In the genomic region with DNA sequence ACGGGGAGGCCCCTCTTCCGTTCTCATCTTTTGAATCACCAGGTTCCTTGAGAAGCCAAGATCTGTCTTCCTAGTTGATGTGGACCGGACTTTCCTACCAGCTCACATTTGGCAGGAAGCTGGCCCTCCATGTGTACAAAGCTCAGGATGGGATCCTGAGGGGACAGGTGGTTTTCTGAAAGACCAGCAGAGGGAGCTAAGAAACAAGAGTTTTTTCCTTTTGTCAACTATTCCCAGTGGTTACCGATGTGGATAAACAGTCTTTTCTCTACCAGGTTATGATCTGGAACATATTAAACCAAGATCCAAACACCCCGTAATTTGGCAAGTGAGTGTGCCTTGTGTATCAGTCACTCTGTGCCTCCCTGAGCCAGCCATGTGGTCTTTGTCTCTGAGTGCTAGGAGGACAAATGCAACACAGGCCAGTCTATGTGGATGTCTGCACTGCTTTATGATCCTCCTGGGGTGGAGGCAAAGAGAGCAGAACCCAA, we compare ENCODE assay signal across 8 cellular contexts. TPM values are rescaled to one million over a fixed set of nuclear protein-coding genes. Genes with fewer than 3 reads are reported as not detected.
A peak's percentile ranks its signal among the peaks of the same experiment; 100 is the strongest.
DNase-seq lines count a peak whose midpoint lies in the region; ATAC-seq and TF ChIP-seq lines count a peak whose summit lies in the region.

No MANE protein-coding gene starts in this region.

- in situ Hi-C loops in IMR-90 (cut with MboI; ENCODE audit: low sequenced_read_pairs) = loop anchor here (5.0 kb wide), 1 partner anchor 208 kb away; no protein-coding TSS in a partner anchor

- peak; percentile 82 for TF ChIP-seq RAD21 in IMR-90 (IDR thresholded peaks at IDR 0.05; ENCODE audit: low read length)
- peak; percentile 77 to 84 for TF ChIP-seq RAD21 in liver (IDR thresholded peaks at IDR 0.05)

- H3K9me2 ChIP-seq in OCI-LY7 (ENCODE audit: insufficient read depth, low read length) = no peaks in the 10 kb centered on the region

- H4K20me1 ChIP-seq in IMR-90 (ENCODE audit: insufficient read depth, low read length) (no peaks in the 10 kb centered on the region), OCI-LY7 (ENCODE audit: insufficient read depth, low read length) (no peaks in the 10 kb centered on the region)

- H3K18ac ChIP-seq in IMR-90 (ENCODE audit: low read depth, low read length) = no peak overlapping the region

- H2AK9ac ChIP-seq in IMR-90 (replicated peaks; ENCODE audit: low read depth, low read length, poor library complexity) = no peak overlapping the region

- 0 out of 2 replicates have a peak overlapping the region, but pooled peaks have one; percentile 4 for H3K23ac ChIP-seq in IMR-90 (ENCODE audit: low read depth, low read length)

- H3K56ac ChIP-seq in IMR-90 (ENCODE audit: extremely low read depth, insufficient read depth, low read length) = no peak overlapping the region

- H4K5ac ChIP-seq in IMR-90 (ENCODE audit: low read depth, low read length) = no peak overlapping the region

- H2AFZ ChIP-seq in IMR-90 (replicated peaks; ENCODE audit: low read length, poor library complexity) (peak overlapping the region; percentile 86), OCI-LY7 (ENCODE audit: low read length) (peak overlapping the region; percentile 85)

- dilution Hi-C loops in IMR-90 (cut with HindIII; ENCODE audit: low sequenced_read_pairs, unreplicated experiment) = no loop called here

- peak overlapping the region; percentile 93; the same call in 1 of the 3 replicates for H2BK15ac ChIP-seq in IMR-90 (ENCODE audit: low read depth, low read length)

- intact Hi-C loops in IMR-90 (cut with micrococcal nuclease) (loop anchor here (1.0 to 2.0 kb wide), 5 partner anchors 42 to 247 kb away; no protein-coding TSS in a partner anchor), OCI-LY7 (cut with micrococcal nuclease; ENCODE audit: unreplicated experiment) (loop anchor here (1.0 to 2.0 kb wide), 3 partner anchors 127 to 216 kb away; no protein-coding TSS in a partner anchor), vagina (cut with DNase I) (loop anchor here (10.0 kb wide), 1 partner anchor 215 kb away; no protein-coding TSS in a partner anchor)

- peak overlapping the region; percentile 55; the same call in 1 of the 2 replicates for H2AK5ac ChIP-seq in IMR-90 (ENCODE audit: low read depth, low read length)

- CTCF ChIA-PET in activated naive CD4-positive, alpha-beta T cell treated with anti-CD3 and anti-CD28 coated beads, Interleukin-2, amount 10 ng/mL, durations not matched to agents 7 days and 5 days (lab: Charles Lee) = interaction anchor here (0.7 to 4.5 kb wide), 52 partner anchors 8 to 256 kb away, joined by 3 to 59 read pairs (median 5); a partner anchor contains a TSS
- CTCF ChIA-PET in IMR-90 (lab: Yijun Ruan, JAX) = interaction anchor here (0.5 to 3.2 kb wide), 12 partner anchors 8 to 246 kb away, joined by 3 to 24 read pairs (median 3); no protein-coding TSS in a partner anchor
- CTCF ChIA-PET in OCI-LY7 (lab: Charles Lee; ENCODE audit: unreplicated experiment) = interaction anchor here (0.6 to 1.7 kb wide), 12 partner anchors 9 to 246 kb away, joined by 3 to 8 read pairs (median 4); no protein-coding TSS in a partner anchor

- H3K9me1 ChIP-seq in IMR-90 (ENCODE audit: insufficient read depth, low read length) = 0 out of 2 replicates have a peak, but pooled peaks cover 4% of the 10 kb centered on the region

- H4K8ac ChIP-seq in IMR-90 (ENCODE audit: low read depth in 2 of 2, low read length in 2 of 2) = peak overlapping the region in 1 of 2 experiments; percentile 61; a peak in 1 of 4 replicates

- peak overlapping the region; percentile 47 for H3K4ac ChIP-seq in IMR-90 (ENCODE audit: low read depth, low read length)

- H3K4me3 ChIP-seq in IMR-90 (ENCODE audit: insufficient read depth, low read depth, low read length) (no peak overlapping the region), OCI-LY7 (ENCODE audit: low read depth, low read length, poor library complexity, severe bottlenecking) (no peak overlapping the region), cardiac fibroblast (replicated peaks in 1 of 2; ENCODE audit: low read depth in 2 of 2, low read length in 2 of 2) (no peak overlapping the region), liver (ENCODE audit: low read depth in 1 of 3, low read length in 3 of 3) (no peak overlapping the region), vagina (no peak overlapping the region)

- 0 out of 2 replicates have a peak overlapping the region, but pooled peaks have one; percentile 8 for H3K14ac ChIP-seq in IMR-90 (replicated peaks; ENCODE audit: low read depth, low read length)

- H3K36me3 Mint-ChIP-seq in activated naive CD4-positive, alpha-beta T cell treated with anti-CD3 and anti-CD28 coated beads, Interleukin-2, amount 50 U/mL, for 24 hours = no peaks in the 10 kb centered on the region
- H3K36me3 Mint-ChIP-seq in activated naive CD4-positive, alpha-beta T cell treated with anti-CD3 and anti-CD28 coated beads, Interleukin-2, amount 10 ng/mL, durations not matched to agents 7 days and 5 days = peaks cover 5% of the 10 kb centered on the region

- POLR2A ChIA-PET in IMR-90 (lab: Charles Lee; ENCODE audit: unreplicated experiment) = interaction anchor here (0.6 kb wide), 1 partner anchor 225 kb away, joined by 3 read pairs; no protein-coding TSS in a partner anchor
- POLR2A ChIA-PET in OCI-LY7 (lab: Charles Lee) = interaction anchor here (0.6 to 3.6 kb wide), 16 partner anchors 9 to 222 kb away, joined by 3 to 15 read pairs (median 3); no protein-coding TSS in a partner anchor

- no peak overlapping the region for H3K9ac ChIP-seq in IMR-90 (ENCODE audit: low read depth, low read length)
- H3K9ac ChIP-seq in liver (ENCODE audit: low read depth in 1 of 2, low read length in 2 of 2) = no peak overlapping the region

- H3K9me3 Mint-ChIP-seq in activated naive CD4-positive, alpha-beta T cell treated with anti-CD3 and anti-CD28 coated beads, Interleukin-2, amount 50 U/mL, for 24 hours = no peaks in the 10 kb centered on the region
- H3K9me3 Mint-ChIP-seq in activated naive CD4-positive, alpha-beta T cell treated with anti-CD3 and anti-CD28 coated beads, Interleukin-2, amount 10 ng/mL, durations not matched to agents 7 days and 5 days = no peaks in the 10 kb centered on the region

- H3K4me2 ChIP-seq in IMR-90 (ENCODE audit: low read depth, low read length) (peak overlapping the region; percentile 53), OCI-LY7 (ENCODE audit: low read length) (peak overlapping the region; percentile 44; the same call in 1 of the 2 replicates)

- DNase-seq in activated naive CD4-positive, alpha-beta T cell treated with anti-CD3 and anti-CD28 coated beads, Interleukin-2, amount 10 ng/mL, durations not matched to agents 7 days and 5 days = no peak
- DNase-seq in IMR-90 = peak; percentile 67
- peak; percentile 73 for DNase-seq in OCI-LY7 (ENCODE audit: low spot score)
- peak; percentile 65 to 66 for DNase-seq in cardiac fibroblast (ENCODE audit: low read depth in 2 of 2)
- DNase-seq in vagina (ENCODE audit: extremely low spot score in 2 of 2) = no peak

- no peak overlapping the region for H2BK5ac ChIP-seq in IMR-90 (ENCODE audit: low read depth, low read length, poor library complexity, severe bottlenecking)

- ATAC-seq in IMR-90 (ENCODE audit: low read depth) (peak; percentile 90), HG03342 (IDR thresholded peaks at IDR 0.05; ENCODE audit: unreplicated experiment) (no peak)

- H3K27me3 Mint-ChIP-seq in activated naive CD4-positive, alpha-beta T cell treated with anti-CD3 and anti-CD28 coated beads, Interleukin-2, amount 50 U/mL, for 24 hours = no peaks in the 10 kb centered on the region
- no peaks in the 10 kb centered on the region for H3K27me3 Mint-ChIP-seq in activated naive CD4-positive, alpha-beta T cell treated with anti-CD3 and anti-CD28 coated beads, Interleukin-2, amount 10 ng/mL, durations not matched to agents 7 days and 5 days

- no peaks in the 10 kb centered on the region for H3K79me2 ChIP-seq in OCI-LY7 (ENCODE audit: insufficient read depth, low read depth, low read length)

- peak overlapping the region; percentile 71; the same call in 1 of the 2 replicates for H2BK20ac ChIP-seq in IMR-90 (ENCODE audit: low read depth, low read length)

- H3K4me1 Mint-ChIP-seq in activated naive CD4-positive, alpha-beta T cell treated with anti-CD3 and anti-CD28 coated beads, Interleukin-2, amount 50 U/mL, for 24 hours = peaks cover 30% of the 10 kb centered on the region
- peaks cover 32% of the 10 kb centered on the region for H3K4me1 Mint-ChIP-seq in activated naive CD4-positive, alpha-beta T cell treated with anti-CD3 and anti-CD28 coated beads, Interleukin-2, amount 10 ng/mL, durations not matched to agents 7 days and 5 days

- whole genome bisulfite sequencing in IMR-90 (ENCODE audit: extremely low coverage in 2 of 2, insufficient read length in 1 of 2), 2 experiments = no CpG with 5 or more reads among the region's 5 CpGs
- WGBS in liver = 10% methylated on average over 5 of the region's 5 CpGs

- TF ChIP-seq CTCF in IMR-90 (conservative IDR thresholded peaks at IDR 0.05; ENCODE audit: low read depth, low read length) (peak; percentile 72), OCI-LY7 (conservative IDR thresholded peaks at IDR 0.05; ENCODE audit: low read length) (peak; percentile 98), cardiac fibroblast (IDR thresholded peaks at IDR 0.05; ENCODE audit: low read depth, low read length) (peak; percentile 76), liver (IDR thresholded peaks at IDR 0.05; ENCODE audit: low read depth, low read length, missing input control) (peak; percentile 74), vagina (IDR thresholded peaks at IDR 0.05) (peak in 2 of 3 experiments; percentile 40 to 55)

- H2BK120ac ChIP-seq in IMR-90 (ENCODE audit: low read depth, low read length) = peak overlapping the region; percentile 43

- no peak overlapping the region for H3K4me3 Mint-ChIP-seq in activated naive CD4-positive, alpha-beta T cell treated with anti-CD3 and anti-CD28 coated beads, Interleukin-2, amount 50 U/mL, for 24 hours
- H3K4me3 Mint-ChIP-seq in activated naive CD4-positive, alpha-beta T cell treated with anti-CD3 and anti-CD28 coated beads, Interleukin-2, amount 10 ng/mL, durations not matched to agents 7 days and 5 days = no peak overlapping the region

- peaks cover 31% of the 10 kb centered on the region for H3K27me3 ChIP-seq in IMR-90 (ENCODE audit: control insufficient read depth, insufficient read depth, low read length)
- H3K27me3 ChIP-seq in liver (ENCODE audit: control insufficient read depth in 4 of 4, insufficient read depth in 4 of 4, low read length in 3 of 4) = no peaks in the 10 kb centered on the region
- no peaks in the 10 kb centered on the region for H3K27me3 ChIP-seq in vagina

- no peaks in the 10 kb centered on the region for H3K79me1 ChIP-seq in IMR-90 (ENCODE audit: low read depth in 1 of 2, low read length in 2 of 2)

- H4K91ac ChIP-seq in IMR-90 (ENCODE audit: insufficient read depth, low read depth, low read length) = peak overlapping the region; percentile 72; the same call in 1 of the 2 replicates

- BruUV-seq in IMR-90 (replicated peaks; lab: Mats Ljungman, UMichigan) (no TSS peak), OCI-LY7 (replicated peaks; lab: Mats Ljungman, UMichigan) (no TSS peak)

- no peaks in the 10 kb centered on the region; the same call in 1 of the 2 replicates for H3K9me3 ChIP-seq in IMR-90 (ENCODE audit: control insufficient read depth, insufficient read depth, low read length)
- H3K9me3 ChIP-seq in OCI-LY7 (ENCODE audit: low read length) = no peaks in the 10 kb centered on the region
- no peaks in the 10 kb centered on the region for H3K9me3 ChIP-seq in liver (ENCODE audit: control insufficient read depth in 4 of 4, low read length in 3 of 4)
- no peaks in the 10 kb centered on the region for H3K9me3 ChIP-seq in vagina

- peak overlapping the region; percentile 64 for H3K27ac Mint-ChIP-seq in activated naive CD4-positive, alpha-beta T cell treated with anti-CD3 and anti-CD28 coated beads, Interleukin-2, amount 50 U/mL, for 24 hours
- H3K27ac Mint-ChIP-seq in activated naive CD4-positive, alpha-beta T cell treated with anti-CD3 and anti-CD28 coated beads, Interleukin-2, amount 10 ng/mL, durations not matched to agents 7 days and 5 days = no peak overlapping the region

- H3K36me3 ChIP-seq in IMR-90 (ENCODE audit: control insufficient read depth, insufficient read depth, low read length) (no peaks in the 10 kb centered on the region), OCI-LY7 (ENCODE audit: insufficient read depth, low read length) (no peaks in the 10 kb centered on the region), liver (ENCODE audit: control insufficient read depth in 4 of 4, insufficient read depth in 3 of 4, low read depth in 1 of 4, low read length in 3 of 4) (no peaks in the 10 kb centered on the region), vagina (no peaks in the 10 kb centered on the region)

- H3K27ac ChIP-seq in IMR-90 (ENCODE audit: insufficient read depth, low read length) (no peak overlapping the region), OCI-LY7 (ENCODE audit: low read depth, low read length, poor library complexity, severe bottlenecking) (no peak overlapping the region), liver (ENCODE audit: low read depth in 1 of 2, low read length in 2 of 2) (no peak overlapping the region), vagina (no peak overlapping the region)

- TF ChIP-seq POLR2A in IMR-90 (IDR thresholded peaks at IDR 0.05; ENCODE audit: low read depth, low read length) (no peak), vagina (IDR thresholded peaks at IDR 0.05) (no peak)

- H3K4me1 ChIP-seq in IMR-90 (ENCODE audit: control insufficient read depth, insufficient read depth, low read length) (peaks cover 4% of the 10 kb centered on the region), OCI-LY7 (ENCODE audit: insufficient read depth, low read length, poor library complexity, severe bottlenecking) (peaks cover 21% of the 10 kb centered on the region), liver (ENCODE audit: control insufficient read depth in 4 of 4, insufficient read depth in 4 of 4, low read length in 3 of 4) (no peaks in the 10 kb centered on the region), vagina (no peaks in the 10 kb centered on the region)

RNA-seq across cellular contexts. Expression of a gene that starts 25.1 kb away (rescaled TPM):
- 0.28 and 0.36 TPM in 2 replicates for total RNA-seq in IMR-90 (2012; rRNA removed)
- polyA plus RNA-seq in IMR-90 (2012; rRNA removed) = 0.27 and 0.29 TPM in 2 replicates
- polyA plus RNA-seq in IMR-90 (2012; cell fraction: cytosol; rRNA removed) = 0.24 and 0.30 TPM in 2 replicates
- polyA plus RNA-seq in IMR-90 (2012; cell fraction: nucleus; rRNA removed; ENCODE audit: low replicate concordance) = 0.14 and 0.45 TPM in 2 replicates
- total RNA-seq in OCI-LY7 (2014; rRNA removed; shearing (Covaris generic)) = 18.6 and 22.3 TPM in 2 replicates
- total RNA-seq in OCI-LY7 (2022) = 37.7 and 43.8 TPM in 2 replicates
- total RNA-seq in liver = 1 to 10 TPM; 6.4 to 7.0 TPM
- 1 to 10 TPM; 3.5 to 4.2 TPM for polyA plus RNA-seq in liver
- total RNA-seq in vagina = 9.6 TPM

Comparison
In these comparisons a context has a peak if more than half of its experiments do, and no peak if none do; other contexts are left out.
1. DNase-seq: peak in IMR-90 (single experiment), OCI-LY7 (single experiment) and cardiac fibroblast (2 of 2); none in activated naive CD4-positive, alpha-beta T cell treated with anti-CD3 and anti-CD28 coated beads, Interleukin-2, amount 10 ng/mL, durations not matched to agents 7 days and 5 days (single experiment) and vagina (0 of 2).
2. CTCF ChIP-seq: peak in every context shown above with its lines; median percentile 98 in OCI-LY7; 76 in cardiac fibroblast; 74 in liver; 72 in IMR-90; 48 in vagina.